Comparison of ENCODE assay signal across 8 cellular contexts in genomic region chr15:75335705-75336355, GRCh38. TPM values are rescaled to one million over a fixed set of nuclear protein-coding genes. Genes with fewer than 3 reads are reported as not detected.
A peak's percentile ranks its signal among the peaks of the same experiment; 100 is the strongest.
DNase-seq lines count a peak whose midpoint lies in the region; ATAC-seq, FAIRE-seq and TF ChIP-seq lines count a peak whose summit lies in the region.

COMMD4 (plus strand) TSS chr15:75336063; CDS start chr15:75336090, 27 bp downstream.

- H3K27ac ChIP-seq in kidney (ENCODE audit: low read depth in 2 of 2, low read length in 2 of 2): no peak within 1 kb of the TSS

- ATAC-seq in HG02981 (IDR thresholded peaks at IDR 0.05; ENCODE audit: unreplicated experiment) (peak; percentile 71), HG03520 (IDR thresholded peaks at IDR 0.05; ENCODE audit: unreplicated experiment) (no peak)

- H3K9me3 ChIP-seq in kidney (ENCODE audit: control insufficient read depth in 1 of 2, low read length in 2 of 2): no peaks in the 10 kb centered on the region

- TF ChIP-seq CTCF in chondrocyte (IDR thresholded peaks at IDR 0.05) (no peak), kidney (IDR thresholded peaks at IDR 0.05; ENCODE audit: borderline replicate concordance, extremely low read depth, insufficient read depth) (no peak)

- peak within 1 kb of the TSS; percentile 97 for H3K27ac Mint-ChIP-seq in chondrocyte (ENCODE audit: unreplicated experiment)

- peak; percentile 98 for DNase-seq in ELR (ENCODE audit: low read depth)
- peak; percentile 86 for DNase-seq in NCI-H446 treated with DMSO at 0.1 percent for 48 hours (lab: John Stamatoyannopoulos, UW)
- DNase-seq in activated CD4-positive, alpha-beta T cell treated with anti-CD3 and anti-CD28 coated beads for 24 hours (ENCODE audit: low read depth in 2 of 2): peak; percentile 76 to 85
- DNase-seq in chondrocyte (ENCODE audit: low spot score): no peak
- peak; percentile 98 for DNase-seq in kidney
- peak; percentile 81 to 87 (median 85) for DNase-seq in stimulated activated CD4-positive, alpha-beta T cell treated with anti-CD3 and anti-CD28 coated beads, Interleukin-12 subunit alpha, Interleukin-12 subunit beta, amount 100 ng/mL, for 48 hours (ENCODE audit: low read depth in 2 of 3, low spot score in 1 of 3)

- peak within 1 kb of the TSS; percentile 55 to 68 for H3K9ac ChIP-seq in kidney (ENCODE audit: low read length in 2 of 2)

- H3K36me3 ChIP-seq in kidney (ENCODE audit: control insufficient read depth in 1 of 2, insufficient read depth in 2 of 2, low read length in 2 of 2): peaks cover under 1% of the 10 kb centered on the region in 2 donors

- H3K4me1 ChIP-seq in kidney (ENCODE audit: control insufficient read depth in 1 of 2, insufficient read depth in 1 of 2, low read depth in 1 of 2, low read length in 2 of 2): peaks cover 0 to 7% of the 10 kb centered on the region in 2 donors

- H3K4me1 Mint-ChIP-seq in chondrocyte (ENCODE audit: low read depth): peaks cover 24% of the 10 kb centered on the region

- peak within 1 kb of the TSS; percentile 99 for H3K4me3 Mint-ChIP-seq in chondrocyte (ENCODE audit: unreplicated experiment)

- peak within 1 kb of the TSS; percentile 58 to 75 for H3K4me3 ChIP-seq in kidney (ENCODE audit: low read length in 2 of 2)

- H3K27me3 Mint-ChIP-seq in chondrocyte (ENCODE audit: low read depth): no peaks in the 10 kb centered on the region

- intact Hi-C loops in kidney (cut with DNase I): no loop called here

- peaks cover 4% of the 10 kb centered on the region for H3K36me3 Mint-ChIP-seq in chondrocyte (ENCODE audit: low read depth)

- no peak for FAIRE-seq in kidney (lab: Jason Lieb, UNC)

- H3K9me3 Mint-ChIP-seq in chondrocyte (ENCODE audit: low read depth): no peaks in the 10 kb centered on the region

RNA-seq across cellular contexts. Expression of gene COMMD4, which starts in this region (rescaled TPM):
- total RNA-seq in chondrocyte: 69.8 to 85.9 TPM (median 77.6 TPM) in 3 replicates
- total RNA-seq in kidney: 67.6 TPM
- 162 TPM for polyA plus RNA-seq in kidney (ENCODE audit: insufficient read depth, low read depth, low replicate concordance)
